Comparison of ENCODE assay signal across 12 cellular contexts in genomic region chr7:924042-924441, GRCh38. TPM values are rescaled to one million over a fixed set of nuclear protein-coding genes. Genes with fewer than 3 reads are reported as not detected.
DNase-seq lines count a peak whose midpoint lies in the region; ATAC-seq and TF ChIP-seq lines count a peak whose summit lies in the region.
"Not testable (repeated sequence)": the region's sequence is repeated elsewhere in the genome, so short reads cannot be mapped to it uniquely, and the experiment has no call there.
"Had no signal": no experiment of that assay in that cellular context is flagged by ENCODE, and none has a peak within 500 bp of the region (broad histone marks: within the 10 kb centered on the region; RNA-seq: fewer than 3 reads in every experiment).

No MANE protein-coding gene starts in this region.

- TF ChIP-seq CTCF in BE2C (IDR thresholded peaks at IDR 0.05; ENCODE audit: low read depth, low read length); GM12864 (IDR thresholded peaks at IDR 0.05; ENCODE audit: low read depth, low read length, missing control alignments); RWPE2 (IDR thresholded peaks at IDR 0.05; ENCODE audit: poor library complexity, severe bottlenecking); left lung (IDR thresholded peaks at IDR 0.05); stomach (IDR thresholded peaks at IDR 0.05): not testable (repeated sequence)

- H3K23ac ChIP-seq in neuronal stem cell (ENCODE audit: low read depth, low read length, poor library complexity), result not testable (repeated sequence)

- H3K4me3 ChIP-seq in BE2C (ENCODE audit: low read depth, low read length); RWPE2 (ENCODE audit: severe bottlenecking); left lung; neuronal stem cell (ENCODE audit: low read length in 2 of 2): not testable (repeated sequence)
- H3K4me3 ChIP-seq in GM12864 (ENCODE audit: low read depth, low read length) (peak overlapping the region; percentile 73), stomach (peak overlapping the region in 1 of 4 donors; percentile 31)

- not testable (repeated sequence) for H3K27me3 ChIP-seq in BE2C; RWPE2 (ENCODE audit: insufficient read depth, poor library complexity, severe bottlenecking); left lung; neuronal stem cell (ENCODE audit: control insufficient read depth in 3 of 3, insufficient read depth in 3 of 3, low read depth in 1 of 3, low read length in 3 of 3); stomach

- H3K79me1 ChIP-seq in neuronal stem cell (ENCODE audit: low read depth, low read length), result not testable (repeated sequence)

- not testable (repeated sequence) for H3K18ac ChIP-seq in neuronal stem cell (ENCODE audit: low read length)

- H3K4me2 ChIP-seq in neuronal stem cell (ENCODE audit: insufficient read depth, low read length, poor library complexity, severe bottlenecking), result not testable (repeated sequence)

- not testable (repeated sequence) for H3K4me1 ChIP-seq in BE2C; RWPE2 (ENCODE audit: insufficient read depth, poor library complexity, severe bottlenecking)
- H3K4me1 ChIP-seq in left lung (peaks cover 0 to 59% of the 10 kb centered on the region in 2 donors), neuronal stem cell (ENCODE audit: control insufficient read depth in 2 of 2, insufficient read depth in 1 of 2, low read depth in 1 of 2, low read length in 2 of 2) (peaks cover 7 to 11% of the 10 kb centered on the region in 2 donors), stomach (peaks cover 3 to 63% (median 36%) of the 10 kb centered on the region in 4 donors)

- not testable (repeated sequence) for H2AK5ac ChIP-seq in neuronal stem cell (ENCODE audit: low read depth, low read length)

- peak overlapping the region; percentile 75 for H3K14ac ChIP-seq in neuronal stem cell (ENCODE audit: low read length)

- not testable (repeated sequence) for H4K8ac ChIP-seq in neuronal stem cell (ENCODE audit: low read depth, low read length)

- not testable (repeated sequence) for TF ChIP-seq EP300 in stomach (IDR thresholded peaks at IDR 0.05)

- WGBS in neuronal stem cell (ENCODE audit: extremely low coverage in 2 of 2, insufficient read length in 2 of 2, insufficient replicate concordance in 1 of 2), 2 donors, result no CpG with 5 or more reads among the region's 25 CpGs
- 55 to 85% (median 72%) methylated on average over 10 to 17 of the region's 25 CpGs; no CpG with 5 or more reads in 1 of the 5 donors for WGBS in stomach, 5 donors

- H3K36me3 ChIP-seq in BE2C; RWPE2 (ENCODE audit: low read depth); left lung; neuronal stem cell (replicated peaks in 1 of 2; ENCODE audit: control insufficient read depth in 2 of 2, insufficient read depth in 2 of 2, low read length in 2 of 2); stomach: not testable (repeated sequence)

- not testable (repeated sequence) for H3K27ac ChIP-seq in RWPE2 (ENCODE audit: poor library complexity, severe bottlenecking); left lung; neuronal stem cell (replicated peaks; ENCODE audit: low read length)
- H3K27ac ChIP-seq in stomach, result peak overlapping the region in 3 of 5 donors; percentile 64 to 76 (median 75)

- not testable (repeated sequence) for H4K91ac ChIP-seq in neuronal stem cell (ENCODE audit: low read depth, low read length, poor library complexity)

- not testable (repeated sequence) for H2BK120ac ChIP-seq in neuronal stem cell (ENCODE audit: low read depth, low read length)

- not testable (repeated sequence) for H2AFZ ChIP-seq in neuronal stem cell (ENCODE audit: low read length)

- ATAC-seq in RWPE2 (ENCODE audit: low read depth); Right ventricle myocardium superior (ENCODE audit: poor library complexity); left lung: not testable (repeated sequence)

- H2BK12ac ChIP-seq in neuronal stem cell (ENCODE audit: low read length), result not testable (repeated sequence)

- TF ChIP-seq POLR2A in stomach (IDR thresholded peaks at IDR 0.05), result not testable (repeated sequence)

- not testable (repeated sequence) for H2BK15ac ChIP-seq in neuronal stem cell (ENCODE audit: low read length)

- not testable (repeated sequence) for H3K9me3 ChIP-seq in BE2C; RWPE2 (ENCODE audit: severe bottlenecking); left lung; neuronal stem cell (replicated peaks in 1 of 2; ENCODE audit: control insufficient read depth in 2 of 2, insufficient read depth in 1 of 2, low read depth in 1 of 2, low read length in 2 of 2); stomach

- H3K9ac ChIP-seq in neuronal stem cell (ENCODE audit: low read depth, low read length, poor library complexity), result not testable (repeated sequence)

- not testable (repeated sequence) for H2BK5ac ChIP-seq in neuronal stem cell (ENCODE audit: low read length)

- peak; percentile 29 for DNase-seq in BE2C
- DNase-seq in GM12864 (ENCODE audit: low read depth); neuronal stem cell (ENCODE audit: low spot score); stomach: not testable (repeated sequence)
- peak; percentile 49 for DNase-seq in RWPE2 (ENCODE audit: low spot score)
- DNase-seq in activated naive CD4-positive, alpha-beta T cell treated with anti-CD3 and anti-CD28 coated beads, Interleukin-2, amount 50 U/mL, for 16 hours, result peak; percentile 3
- DNase-seq in Right ventricle myocardium superior, result peak; percentile 34
- DNase-seq in left lung, result peak; percentile 32 to 65

- intact Hi-C loops in Right ventricle myocardium superior (cut with DNase I); left lung (cut with DNase I); stomach (cut with DNase I; ENCODE audit: low total_unique reads): not testable (repeated sequence)

- H3K4ac ChIP-seq in neuronal stem cell (ENCODE audit: low read length), result not testable (repeated sequence)

RNA-seq across cellular contexts. Expression of gene ADAP1, which starts 30.4 kb away (rescaled TPM):
- 37.8 TPM for polyA plus RNA-seq in BE2C (2012; ENCODE audit: insufficient read depth, insufficient read length, low read depth)
- total RNA-seq in Right ventricle myocardium superior (6.4 TPM), left lung (10 to 100 TPM; 25.8 to 35.1 TPM), stomach (100 to 1,000 TPM in 1 of 5 donors, 10 to 100 TPM in 2, 1 to 10 TPM in 2; 2.2 to 169 (median 18.5) TPM)
- polyA plus RNA-seq in neuronal stem cell (2013, experiment 1 of 2), result 0.50 TPM
- polyA plus RNA-seq in neuronal stem cell (2013, experiment 2 of 2), result 0.48 TPM
- polyA plus RNA-seq in stomach, result 10 to 100 TPM; 16.0 to 30.5 (median 29.4) TPM

RNA-seq across cellular contexts. Expression of gene GET4, which starts 47.7 kb away (rescaled TPM):
- 190 TPM for polyA plus RNA-seq in BE2C (2012; ENCODE audit: insufficient read depth, insufficient read length, low read depth)
- total RNA-seq in Right ventricle myocardium superior (20.6 TPM), left lung (10 to 100 TPM; 30.1 to 31.6 TPM), stomach (100 to 1,000 TPM in 1 of 5 donors, 10 to 100 TPM in 4; 22.4 to 140 (median 40.1) TPM)
- polyA plus RNA-seq in neuronal stem cell (2013, experiment 1 of 2), result 28.4 TPM
- 27.9 TPM for polyA plus RNA-seq in neuronal stem cell (2013, experiment 2 of 2)
- 10 to 100 TPM; 34.4 to 53.2 (median 53.0) TPM for polyA plus RNA-seq in stomach

RNA-seq across cellular contexts. Expression of gene COX19, which starts 51.3 kb away (rescaled TPM):
- polyA plus RNA-seq in BE2C (2012; ENCODE audit: insufficient read depth, insufficient read length, low read depth), result 18.8 TPM
- total RNA-seq in Right ventricle myocardium superior, result 8.0 TPM
- 10 to 100 TPM in 1 of 2 donors, 1 to 10 TPM in 1; 9.1 to 10.8 TPM for total RNA-seq in left lung
- polyA plus RNA-seq in neuronal stem cell (2013, experiment 1 of 2), result 8.7 TPM
- 8.9 TPM for polyA plus RNA-seq in neuronal stem cell (2013, experiment 2 of 2)
- total RNA-seq in stomach, result 10 to 100 TPM in 3 of 5 donors, 1 to 10 TPM in 2; 2.3 to 26.6 (median 14.2) TPM
- polyA plus RNA-seq in stomach, result 1 to 10 TPM; 3.9 to 6.5 (median 5.5) TPM

RNA-seq across cellular contexts. Expression of gene CYP2W1, which starts 58.9 kb away (rescaled TPM):
- 0.19 TPM for polyA plus RNA-seq in BE2C (2012; ENCODE audit: insufficient read depth, insufficient read length, low read depth)
- not detected for total RNA-seq in Right ventricle myocardium superior
- not detected for total RNA-seq in left lung
- polyA plus RNA-seq in neuronal stem cell (2013, experiment 1 of 2), result not detected
- polyA plus RNA-seq in neuronal stem cell (2013, experiment 2 of 2), result not detected
- total RNA-seq in stomach, result 1 to 10 TPM in 1 of 5 donors, not detected in 4; 7.0 TPM
- under 1 TPM in 2 of 3 donors, not detected in 1; 0.31 to 0.65 TPM for polyA plus RNA-seq in stomach
- total RNA-seq: H4, occipital lobe, renal cortical epithelial cell, RPMI7951 had no signal
